Comparison of ENCODE assay signal across 9 cellular contexts in genomic region chr2:230457073-230457768, GRCh38. TPM values are rescaled to one million over a fixed set of nuclear protein-coding genes. Genes with fewer than 3 reads are reported as not detected.
DNase-seq lines count a peak whose midpoint lies in the region; ATAC-seq and TF ChIP-seq lines count a peak whose summit lies in the region.
"Had no signal": no experiment of that assay in that cellular context is flagged by ENCODE, and none has a peak within 500 bp of the region (broad histone marks: within the 10 kb centered on the region; RNA-seq: fewer than 3 reads in every experiment).

No MANE protein-coding gene starts in this region.

- H3K79me2 ChIP-seq in GM23338 (replicated peaks; ENCODE audit: insufficient read depth) (no peaks in the 10 kb centered on the region), OCI-LY1 (ENCODE audit: insufficient read depth, low read length) (no peaks in the 10 kb centered on the region)

- intact Hi-C loops in spleen (cut with DNase I; ENCODE audit: low total_unique reads): no loop called here
- intact Hi-C loops in sigmoid colon (cut with DNase I): no loop called here

- H3K9me3 Mint-ChIP-seq in GM23338: peaks cover 3% of the 10 kb centered on the region; the same call in 1 of the 3 replicates

- WGBS in spleen, 5 donors: 31 to 60% (median 49%) methylated on average over 4 of the region's 4 CpGs
- WGBS in sigmoid colon, 2 donors: 61 to 89% methylated on average over 4 of the region's 4 CpGs

- peaks cover 17% of the 10 kb centered on the region for H3K4me1 Mint-ChIP-seq in GM23338

- H3K27me3 Mint-ChIP-seq in GM23338 (ENCODE audit: insufficient read depth, low read depth, poor library complexity): peaks cover 2% of the 10 kb centered on the region

- H2AFZ ChIP-seq in GM23338 (no peak overlapping the region), OCI-LY1 (ENCODE audit: low read length) (no peak overlapping the region)

- no peaks in the 10 kb centered on the region for H3K36me3 ChIP-seq in GM23338 (ENCODE audit: insufficient read depth)
- peaks cover 90% of the 10 kb centered on the region for H3K36me3 ChIP-seq in OCI-LY1 (ENCODE audit: insufficient read depth, low read length)
- H3K36me3 ChIP-seq in effector memory CD4-positive, alpha-beta T cell (ENCODE audit: control insufficient read depth, insufficient read depth, low read length): peaks cover 67% of the 10 kb centered on the region
- peaks cover 4 to 97% (median 74%) of the 10 kb centered on the region in 6 donors for H3K36me3 ChIP-seq in spleen
- peaks cover 1 to 75% (median 15%) of the 10 kb centered on the region in 4 donors for H3K36me3 ChIP-seq in sigmoid colon

- H4K20me1 ChIP-seq in GM23338 (replicated peaks; ENCODE audit: insufficient read depth) (no peaks in the 10 kb centered on the region), OCI-LY1 (ENCODE audit: insufficient read depth, low read length) (no peaks in the 10 kb centered on the region)

- H3K27ac Mint-ChIP-seq in GM23338: peak overlapping the region; percentile 50; the same call in 1 of the 2 replicates

- H3K27ac ChIP-seq in GM23338 (ENCODE audit: low read depth): no peak overlapping the region
- H3K27ac ChIP-seq in OCI-LY1 (ENCODE audit: low read depth, low read length, poor library complexity, severe bottlenecking): peak overlapping the region; percentile 48
- H3K27ac ChIP-seq in effector memory CD4-positive, alpha-beta T cell (ENCODE audit: insufficient read depth, low read length, poor library complexity, severe bottlenecking): peak overlapping the region; percentile 30
- peak overlapping the region; percentile 6 to 93 (median 85) for H3K27ac ChIP-seq in spleen
- no peak overlapping the region for H3K27ac ChIP-seq in sigmoid colon

- no peaks in the 10 kb centered on the region for H3K36me3 Mint-ChIP-seq in GM23338 (ENCODE audit: low read depth)

- TF ChIP-seq CTCF in GM23338 (conservative IDR thresholded peaks at IDR 0.05; ENCODE audit: low read depth in 2 of 2): no peak
- no peak for TF ChIP-seq CTCF in OCI-LY1 (IDR thresholded peaks at IDR 0.05; ENCODE audit: low read length)
- TF ChIP-seq CTCF in spleen (IDR thresholded peaks at IDR 0.05 in 8 of 11, conservative IDR thresholded peaks at IDR 0.05 in 3 of 11): no peak
- no peak for TF ChIP-seq CTCF in sigmoid colon (IDR thresholded peaks at IDR 0.05)

- H3K4me3 ChIP-seq in GM23338: no peak overlapping the region
- no peak overlapping the region for H3K4me3 ChIP-seq in OCI-LY1 (ENCODE audit: low read depth, low read length, poor library complexity, severe bottlenecking)
- no peak overlapping the region for H3K4me3 ChIP-seq in effector memory CD4-positive, alpha-beta T cell (ENCODE audit: insufficient read depth, low read depth, low read length, poor library complexity, severe bottlenecking)
- peak overlapping the region in 1 of 8 donors; percentile 23 for H3K4me3 ChIP-seq in spleen
- H3K4me3 ChIP-seq in sigmoid colon: no peak overlapping the region
- H3K4me3 ChIP-seq: K562 had no signal

- no peak overlapping the region for H3K9ac ChIP-seq in OCI-LY1 (ENCODE audit: low read length)

- H3K9me2 ChIP-seq in GM23338 (ENCODE audit: insufficient read depth) (peaks cover 11% of the 10 kb centered on the region), OCI-LY1 (ENCODE audit: low read depth, low read length) (no peaks in the 10 kb centered on the region)

- H3K9me3 ChIP-seq in OCI-LY1 (ENCODE audit: low read length) (peaks cover 12% of the 10 kb centered on the region; the same call in 1 of the 2 replicates), spleen (peaks cover 0 to 31% (median 15%) of the 10 kb centered on the region in 8 donors), sigmoid colon (no peaks in the 10 kb centered on the region)
- H3K9me3 ChIP-seq in effector memory CD4-positive, alpha-beta T cell (ENCODE audit: control insufficient read depth, low read length): no peaks in the 10 kb centered on the region

- DNase-seq in GM23338 (ENCODE audit: low spot score): no peak
- DNase-seq in effector memory CD4-positive, alpha-beta T cell: no peak
- no peak for DNase-seq in spleen
- DNase-seq in stimulated activated CD4-positive, alpha-beta T cell treated with anti-CD3 and anti-CD28 coated beads, Interleukin-4, amount 100 ng/mL, for 24 hours: no peak
- DNase-seq in sigmoid colon: no peak
- DNase-seq: small intestine had no signal

- H3F3A ChIP-seq in GM23338 (replicated peaks; ENCODE audit: low read depth): no peaks in the 10 kb centered on the region
- no peaks in the 10 kb centered on the region for H3F3A ChIP-seq in OCI-LY1 (ENCODE audit: insufficient read depth, low read length)

- H3K4me2 ChIP-seq in GM23338 (no peak overlapping the region), OCI-LY1 (ENCODE audit: low read length) (no peak overlapping the region; the same call in 1 of the 2 replicates)

- TF ChIP-seq POLR2A in spleen (IDR thresholded peaks at IDR 0.05) (no peak), sigmoid colon (IDR thresholded peaks at IDR 0.05) (no peak)

- no peak overlapping the region for H3K4me3 Mint-ChIP-seq in GM23338

- TF ChIP-seq EP300 in sigmoid colon (IDR thresholded peaks at IDR 0.05): no peak

- H3K27me3 ChIP-seq in GM23338 (ENCODE audit: insufficient read depth): no peaks in the 10 kb centered on the region
- H3K27me3 ChIP-seq in OCI-LY1 (ENCODE audit: insufficient read depth, low read length): no peaks in the 10 kb centered on the region
- no peaks in the 10 kb centered on the region for H3K27me3 ChIP-seq in effector memory CD4-positive, alpha-beta T cell (replicated peaks; ENCODE audit: control insufficient read depth, insufficient read depth, low read length, poor library complexity, severe bottlenecking)
- no peaks in the 10 kb centered on the region for H3K27me3 ChIP-seq in spleen (replicated peaks in 1 of 7)
- no peaks in the 10 kb centered on the region for H3K27me3 ChIP-seq in sigmoid colon

- H3K4me1 ChIP-seq in GM23338 (ENCODE audit: insufficient read depth) (peaks cover 8% of the 10 kb centered on the region; the same call in 1 of the 2 replicates), OCI-LY1 (ENCODE audit: insufficient read depth, low read length, severe bottlenecking) (peaks cover 11% of the 10 kb centered on the region), spleen (peaks cover 10 to 69% (median 36%) of the 10 kb centered on the region in 6 donors), sigmoid colon (no peaks in the 10 kb centered on the region)
- H3K4me1 ChIP-seq in effector memory CD4-positive, alpha-beta T cell (ENCODE audit: control insufficient read depth, insufficient read depth, low read length, poor library complexity, severe bottlenecking): peaks cover 15% of the 10 kb centered on the region

- ATAC-seq in GM23338 (no peak), GM21381 (IDR thresholded peaks at IDR 0.05; ENCODE audit: unreplicated experiment) (no peak)
- ATAC-seq: K562 had no signal

TF ChIP-seq in GM23338, 12 proteins besides CTCF, POLR2A, EP300 and RAD21 (continues in another document):
- TF ChIP-seq ZNF114 (CRISPR knock-in tag; IDR thresholded peaks at IDR 0.05): no peak
- TF ChIP-seq ZNF331 (CRISPR knock-in tag; IDR thresholded peaks at IDR 0.05; ENCODE audit: low read depth): no peak
- no peak for TF ChIP-seq POLR2AphosphoS5 (IDR thresholded peaks at IDR 0.05; ENCODE audit: low read depth)
- TF ChIP-seq JUNB (IDR thresholded peaks at IDR 0.05; ENCODE audit: unreplicated experiment): no peak
- no peak for TF ChIP-seq EZH2 (IDR thresholded peaks at IDR 0.05; ENCODE audit: low read depth, unreplicated experiment)

RNA-seq across cellular contexts. Expression of gene SP100, which starts 41.2 kb away (rescaled TPM):
- 0.73 TPM in 1 of 2 replicates, not detected in the other for total RNA-seq in GM23338 (2014; rRNA removed; shearing (Covaris generic))
- polyA plus RNA-seq in GM23338 (2016; fragmentation: Nextera tagmentation; extraction: Ambion mirVana) (0.44 and 0.47 TPM in 2 replicates), spleen (100 to 1,000 TPM in 2 of 3 donors, 10 to 100 TPM in 1; 97.5 to 120 (median 118) TPM), sigmoid colon (10 to 100 TPM; 50.4 to 91.0 (median 55.9) TPM)
- total RNA-seq in spleen (100 to 1,000 TPM; 202 to 327 (median 270) TPM), sigmoid colon (100 to 1,000 TPM in 3 of 4 donors, 10 to 100 TPM in 1; 91.2 to 141 (median 113) TPM)

Comparison
In these comparisons a context has a peak if more than half of its experiments do, and no peak if none do; other contexts are left out.
1. H3K27ac ChIP-seq: peak in OCI-LY1 (single experiment), effector memory CD4-positive, alpha-beta T cell (single experiment) and spleen (8 of 8); none in GM23338 (single experiment) and sigmoid colon (0 of 4).
2. RNA of gene SP100, which starts 41.2 kb away (total RNA-seq): 202 to 327 TPM in spleen and 91.2 to 141 TPM in sigmoid colon; 0.73 TPM in GM23338; every median in the first group is over 10 times any median in the second.